ENCODE assay signal across 19 cellular contexts in genomic region chr16:55263271-55264250, GRCh38.
A peak's percentile ranks its signal among the peaks of the same experiment; 100 is the strongest.
DNase-seq lines count a peak whose midpoint lies in the region; ATAC-seq and TF ChIP-seq lines count a peak whose summit lies in the region.
"Had no signal": no experiment of that assay in that cellular context is flagged by ENCODE, and none has a peak within 500 bp of the region (broad histone marks: within the 10 kb centered on the region; RNA-seq: fewer than 3 reads in every experiment).

No MANE protein-coding gene starts in this region.

- no peaks in the 10 kb centered on the region for H3K9me3 ChIP-seq in SK-N-SH
- peaks cover 0 to 2% (median 0%) of the 10 kb centered on the region in 3 donors for H3K9me3 ChIP-seq in skeletal muscle tissue (ENCODE audit: control insufficient read depth in 3 of 3, low read length in 3 of 3)
- peaks cover 5% of the 10 kb centered on the region for H3K9me3 ChIP-seq in SJCRH30 (replicated peaks)

- DNase-seq in SK-N-SH (peak; percentile 42), MV-4-11 (lab: John Stamatoyannopoulos, UW) (peak; percentile 53), fibroblast of gingiva (ENCODE audit: low read depth) (peak; percentile 77), SJCRH30 (no peak)
- DNase-seq in activated CD8-positive, alpha-beta T cell treated with anti-CD3 and anti-CD28 coated beads for 36 hours = no peak
- DNase-seq: DMS 273 treated with DMSO at 0.1 percent for 48 hours, GF-D8, NCI-H1417, NCI-H187, NCI-H2227 treated with DMSO at 0.1 percent for 48 hours, NCI-H524 had no signal

- H3K4me3 ChIP-seq in SK-N-SH (ENCODE audit: low read depth in 2 of 2, low read length in 1 of 2) = no peak overlapping the region
- peak overlapping the region in 2 of 3 donors; percentile 38 to 43 for H3K4me3 ChIP-seq in skeletal muscle tissue (ENCODE audit: low read length in 3 of 3)
- no peak overlapping the region for H3K4me3 ChIP-seq in SJCRH30
- H3K4me3 ChIP-seq: GM23338, SK-N-MC had no signal

- no peaks in the 10 kb centered on the region for H3K36me3 ChIP-seq in SK-N-SH (replicated peaks in 1 of 2; ENCODE audit: control insufficient read depth in 1 of 2, insufficient read depth in 2 of 2, low read length in 1 of 2)
- H3K36me3 ChIP-seq in skeletal muscle tissue (ENCODE audit: control insufficient read depth in 3 of 3, insufficient read depth in 3 of 3, low read length in 3 of 3) = no peaks in the 10 kb centered on the region
- no peaks in the 10 kb centered on the region for H3K36me3 ChIP-seq in SJCRH30

- no peak; the same call in 2 of the 3 replicates for ATAC-seq in SK-N-SH treated with all-trans-retinoic acid at 6 μM for 48 hours
- ATAC-seq in activated CD8-positive, alpha-beta T cell treated with anti-CD3 and anti-CD28 coated beads for 36 hours = no peak
- ATAC-seq: GM23338, HCT116 had no signal

- H4K20me1 ChIP-seq in SK-N-SH (ENCODE audit: insufficient read depth) = no peaks in the 10 kb centered on the region

- H3K9ac ChIP-seq in SK-N-SH (no peak overlapping the region), skeletal muscle tissue (ENCODE audit: low read depth in 1 of 3, low read length in 3 of 3) (peak overlapping the region in 1 of 3 donors; percentile 12)

- H3K4me3 Mint-ChIP-seq in activated CD8-positive, alpha-beta T cell treated with anti-CD3 and anti-CD28 coated beads for 36 hours = no peak overlapping the region
- H3K4me3 Mint-ChIP-seq: B cell, GM23338, IgD-negative memory B cell had no signal

- POLR2A ChIA-PET in SK-N-SH (lab: Yijun Ruan, JAX) = interaction anchor here (0.9 to 1.4 kb wide), 2 partner anchors 16 to 332 kb away, joined by 3 to 4 read pairs; no protein-coding TSS in a partner anchor
- POLR2A ChIA-PET in activated CD8-positive, alpha-beta T cell treated with anti-CD3 and anti-CD28 coated beads for 36 hours (lab: Charles Lee) = no interaction called here

- H3K9me2 ChIP-seq in SK-N-SH = no peaks in the 10 kb centered on the region

- H3F3A ChIP-seq in SK-N-SH (replicated peaks; ENCODE audit: insufficient read depth) = peaks cover 3% of the 10 kb centered on the region

- H3K27ac ChIP-seq in SK-N-SH (ENCODE audit: low read depth in 2 of 2, low read length in 1 of 2) (peak overlapping the region in 1 of 2 experiments; percentile 74; a peak in 2 of 4 replicates), skeletal muscle tissue (ENCODE audit: low read depth, low read length) (no peak overlapping the region), SJCRH30 (no peak overlapping the region)
- H3K27ac ChIP-seq: HL-60, SK-N-MC had no signal

- no peaks in the 10 kb centered on the region for H3K79me2 ChIP-seq in SK-N-SH (ENCODE audit: insufficient read depth)

- TF ChIP-seq EP300 in SK-N-SH (IDR thresholded peaks at IDR 0.05; ENCODE audit: borderline replicate concordance in 1 of 2, low read depth in 1 of 2, low read length in 1 of 2) = no peak

- no peaks in the 10 kb centered on the region for H3K36me3 Mint-ChIP-seq in activated CD8-positive, alpha-beta T cell treated with anti-CD3 and anti-CD28 coated beads for 36 hours (ENCODE audit: low read depth)
- H3K36me3 Mint-ChIP-seq: IgD-negative memory B cell had no signal

- TF ChIP-seq CTCF in SK-N-SH (IDR thresholded peaks at IDR 0.05) = no peak
- no peak for TF ChIP-seq CTCF in activated CD8-positive, alpha-beta T cell treated with anti-CD3 and anti-CD28 coated beads for 36 hours (IDR thresholded peaks at IDR 0.05)

- intact Hi-C loops in activated CD8-positive, alpha-beta T cell treated with anti-CD3 and anti-CD28 coated beads for 36 hours (cut with micrococcal nuclease) = no loop called here

- 13% methylated on average over 6 of the region's 10 CpGs for WGBS in SK-N-SH (ENCODE audit: low lambda C conversion rate)

- H3K9me3 Mint-ChIP-seq in activated CD8-positive, alpha-beta T cell treated with anti-CD3 and anti-CD28 coated beads for 36 hours = no peaks in the 10 kb centered on the region
- H3K9me3 Mint-ChIP-seq: GM23338 had no signal

- H3K27ac Mint-ChIP-seq in activated CD8-positive, alpha-beta T cell treated with anti-CD3 and anti-CD28 coated beads for 36 hours = no peak overlapping the region
- H3K27ac Mint-ChIP-seq: B cell, GM23338 had no signal

- H3K27me3 Mint-ChIP-seq in activated CD8-positive, alpha-beta T cell treated with anti-CD3 and anti-CD28 coated beads for 36 hours = peaks cover 3% of the 10 kb centered on the region
- H3K27me3 Mint-ChIP-seq: B cell, IgD-negative memory B cell had no signal

- no peak overlapping the region for H2AFZ ChIP-seq in SK-N-SH (ENCODE audit: low read depth)
- H2AFZ ChIP-seq: GM23338 had no signal

- no peaks in the 10 kb centered on the region for H3K4me1 Mint-ChIP-seq in activated CD8-positive, alpha-beta T cell treated with anti-CD3 and anti-CD28 coated beads for 36 hours (ENCODE audit: low read depth)
- H3K4me1 Mint-ChIP-seq: B cell, IgD-negative memory B cell had no signal

- CTCF ChIA-PET in SK-N-SH (lab: Yijun Ruan, JAX) = interaction anchor here (1.3 to 1.7 kb wide), 4 partner anchors 59 to 144 kb away, joined by 3 to 6 read pairs (median 5); partner anchors contain the start of gene IRX6
- CTCF ChIA-PET in activated CD8-positive, alpha-beta T cell treated with anti-CD3 and anti-CD28 coated beads for 36 hours (lab: Charles Lee) = no interaction called here

- H3K4me1 ChIP-seq in SK-N-SH (ENCODE audit: control insufficient read depth in 1 of 2, insufficient read depth in 2 of 2, low read depth in 1 of 2, low read length in 1 of 2) (peaks cover 0 to 14% of the 10 kb centered on the region in 2 experiments; a peak in 1 of 4 replicates), skeletal muscle tissue (ENCODE audit: control insufficient read depth in 3 of 3, insufficient read depth in 3 of 3, low read length in 3 of 3) (peaks cover 16 to 28% (median 18%) of the 10 kb centered on the region in 3 donors), SJCRH30 (peaks cover 8% of the 10 kb centered on the region)

- no peak overlapping the region for H3K4me2 ChIP-seq in SK-N-SH
- H3K4me2 ChIP-seq: GM23338 had no signal

- no peak for TF ChIP-seq RAD21 in SK-N-SH (IDR thresholded peaks at IDR 0.05; ENCODE audit: low read length)

- H3K27me3 ChIP-seq in SK-N-SH (ENCODE audit: insufficient read depth) (no peaks in the 10 kb centered on the region), skeletal muscle tissue (ENCODE audit: control insufficient read depth in 3 of 3, insufficient read depth in 3 of 3, low read length in 3 of 3) (no peaks in the 10 kb centered on the region), SJCRH30 (no peaks in the 10 kb centered on the region)

TF ChIP-seq in SK-N-SH, 30 proteins besides CTCF, POLR2A, EP300 and RAD21:
- TF ChIP-seq TEAD4 (IDR thresholded peaks at IDR 0.05; ENCODE audit: borderline replicate concordance, insufficient read depth) (no peak), MXI1 (IDR thresholded peaks at IDR 0.05; ENCODE audit: low read depth, low read length) (0 out of 2 replicates have a peak, but pooled peaks have one; percentile 16)
TF ChIP-seq in SK-N-SH: peak in this region for 1.

TF ChIP-seq in SK-N-SH treated with all-trans-retinoic acid at 6 μM for 48 hours, 23 proteins besides CTCF, POLR2A, EP300 and RAD21 (continues in another document):
- TF ChIP-seq CREB5 (CRISPR knock-in tag; IDR thresholded peaks at IDR 0.05; ENCODE audit: low read depth) = no peak
- no peak for TF ChIP-seq ISL1 (CRISPR knock-in tag; IDR thresholded peaks at IDR 0.05)
- TF ChIP-seq BACH2 (CRISPR knock-in tag; IDR thresholded peaks at IDR 0.05; ENCODE audit: borderline replicate concordance) = no peak
- no peak for TF ChIP-seq ZFP30 (CRISPR knock-in tag; IDR thresholded peaks at IDR 0.05)
- TF ChIP-seq ARNTL (CRISPR knock-in tag; IDR thresholded peaks at IDR 0.05; ENCODE audit: borderline replicate concordance, low read depth) = no peak
- no peak for TF ChIP-seq RARB (CRISPR knock-in tag; IDR thresholded peaks at IDR 0.05)
- no peak for TF ChIP-seq TCF4 (CRISPR knock-in tag; IDR thresholded peaks at IDR 0.05; ENCODE audit: borderline replicate concordance)
- TF ChIP-seq CSRNP3 (CRISPR knock-in tag; IDR thresholded peaks at IDR 0.05) = no peak
- TF ChIP-seq POU6F1 (CRISPR knock-in tag; IDR thresholded peaks at IDR 0.05; ENCODE audit: borderline replicate concordance, low read depth) = no peak
- TF ChIP-seq ZFP3 (CRISPR knock-in tag; IDR thresholded peaks at IDR 0.05) = no peak
- TF ChIP-seq GLIS3 (CRISPR knock-in tag; IDR thresholded peaks at IDR 0.05) = no peak

Comparison
In these comparisons a context has a peak if more than half of its experiments do, and no peak if none do; other contexts are left out.
1. DNase-seq: peak in SK-N-SH (single experiment), MV-4-11 (single experiment) and fibroblast of gingiva (single experiment); none in SJCRH30 (0 of 2) and activated CD8-positive, alpha-beta T cell treated with anti-CD3 and anti-CD28 coated beads for 36 hours (single experiment).
2. H3K4me3 ChIP-seq: peak in skeletal muscle tissue (2 of 3); none in SK-N-SH (0 of 2) and SJCRH30 (single experiment).